Comparison of ENCODE assay signal across 1 cellular context in genomic region chr1:11893907-11894251, GRCh38.
TF ChIP-seq lines count a peak whose summit lies in the region.

No MANE protein-coding gene starts in this region.

TF ChIP-seq in SK-N-SH, 30 proteins besides CTCF, POLR2A, EP300 and RAD21:
- TF ChIP-seq SMC3 (IDR thresholded peaks at IDR 0.05; ENCODE audit: low read depth, low read length): peak; percentile 95
- TF ChIP-seq MAX (IDR thresholded peaks at IDR 0.05; ENCODE audit: low read depth): no peak
- TF ChIP-seq FOXM1 (IDR thresholded peaks at IDR 0.05; ENCODE audit: low read depth): no peak
- TF ChIP-seq IRF3 (IDR thresholded peaks at IDR 0.05; ENCODE audit: low read depth, low read length): no peak
